16 cellular contexts compared by ENCODE assay signal in the genomic region with DNA sequence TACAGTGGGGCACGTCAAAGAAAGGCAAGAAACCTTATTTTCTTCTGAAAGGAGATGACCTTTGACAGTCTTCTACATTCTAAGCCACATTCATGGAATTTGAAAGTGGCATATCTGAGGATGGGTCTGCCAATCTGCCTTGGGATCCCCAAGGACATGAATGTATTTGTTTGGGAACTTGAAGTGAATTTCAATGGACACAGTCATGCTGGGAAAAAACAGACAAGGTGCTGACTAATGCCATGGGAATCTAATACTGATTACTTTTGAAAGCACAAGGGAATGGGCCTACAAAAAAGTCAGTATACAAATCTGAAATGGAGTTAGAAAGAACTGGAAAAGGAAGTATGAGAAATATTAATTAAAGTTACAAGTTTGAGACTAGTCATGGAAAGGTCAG.
DNase-seq lines count a peak whose midpoint lies in the region; ATAC-seq, FAIRE-seq and TF ChIP-seq lines count a peak whose summit lies in the region.
"Had no signal": no experiment of that assay in that cellular context is flagged by ENCODE, and none has a peak within 500 bp of the region (broad histone marks: within the 10 kb centered on the region; RNA-seq: fewer than 3 reads in every experiment).

No MANE protein-coding gene starts in this region.

- POLR2A ChIA-PET in BJ (lab: Charles Lee), result no interaction called here

- H3K27ac ChIP-seq in osteoblast (ENCODE audit: low read depth, low read length), result peak overlapping the region; percentile 88

- H4K20me1 ChIP-seq in osteoblast (ENCODE audit: insufficient read depth, low read length), result no peaks in the 10 kb centered on the region

- TF ChIP-seq CTCF in BJ (IDR thresholded peaks at IDR 0.05; ENCODE audit: insufficient read depth, low read depth, low read length) (no peak), osteoblast (IDR thresholded peaks at IDR 0.05; ENCODE audit: extremely low read depth, low read depth, low read length) (no peak)

- no peak overlapping the region for H2AFZ ChIP-seq in osteoblast (ENCODE audit: low read length)

- CTCF ChIA-PET in BJ (lab: Yijun Ruan, JAX), result interaction anchor here (0.7 kb wide), 1 partner anchor 29 kb away, joined by 3 read pairs; no protein-coding TSS in a partner anchor

- peak; percentile 54 for DNase-seq in BJ (ENCODE audit: low read depth)
- DNase-seq in RCC 7860 (ENCODE audit: low spot score), result peak; percentile 74
- DNase-seq in fibroblast of gingiva (ENCODE audit: low read depth), result peak; percentile 59
- DNase-seq in osteoblast (ENCODE audit: insufficient read length, low spot score, missing footprints), result peak; percentile 80
- DNase-seq in cortex of kidney (lab: John Stamatoyannopoulos, UW), result no peak
- DNase-seq in 8988T, result no peak
- no peak for DNase-seq in middle frontal gyrus (ENCODE audit: extremely low spot score, low spot score)
- DNase-seq: activated T-cell treated with anti-CD3 and anti-CD28 coated beads, Interleukin-2, amount 50 U/mL, for 48 hours; CD4-positive, CD25-positive, alpha-beta regulatory T cell; erythroblast; NCI-H774; occipital lobe; stimulated activated CD4-positive, alpha-beta T cell treated with anti-CD3 and anti-CD28 coated beads, Interleukin-2, amount 100 ng/mL, for 24 hours; stimulated activated naive CD4-positive, alpha-beta T cell had no signal

- H3K36me3 ChIP-seq in BJ (ENCODE audit: control insufficient read depth, insufficient read depth, low read length) (no peaks in the 10 kb centered on the region), osteoblast (ENCODE audit: insufficient read depth, low read length) (no peaks in the 10 kb centered on the region)

- no peak overlapping the region for H3K4me3 ChIP-seq in BJ (ENCODE audit: low read depth, low read length)
- no peak overlapping the region for H3K4me3 ChIP-seq in osteoblast (ENCODE audit: insufficient read depth, low read length)

- FAIRE-seq in RCC 7860 (lab: Jason Lieb, UNC), result peak; percentile 40

- H3K9me3 ChIP-seq in osteoblast (ENCODE audit: low read depth, low read length), result peaks cover 4% of the 10 kb centered on the region

- H3K79me2 ChIP-seq in osteoblast (ENCODE audit: insufficient read depth, low read length), result no peaks in the 10 kb centered on the region

- H3K4me1 ChIP-seq in osteoblast (ENCODE audit: insufficient read depth, low read length), result peaks cover 36% of the 10 kb centered on the region

- peak overlapping the region; percentile 53 for H3K4me2 ChIP-seq in osteoblast (ENCODE audit: insufficient read depth, low read length)

- ATAC-seq in GM21526 (IDR thresholded peaks at IDR 0.05; ENCODE audit: low FRiP score, unreplicated experiment), result no peak
- ATAC-seq: SK-N-SH treated with all-trans-retinoic acid at 6 μM for 48 hours had no signal

- H3K27me3 ChIP-seq in BJ (ENCODE audit: control insufficient read depth, insufficient read depth, low read length) (no peaks in the 10 kb centered on the region), osteoblast (ENCODE audit: insufficient read depth, low read length) (no peaks in the 10 kb centered on the region)

Comparison
In these comparisons a context has a peak if more than half of its experiments do, and no peak if none do; other contexts are left out.
1. DNase-seq: peak in BJ (single experiment), RCC 7860 (single experiment), fibroblast of gingiva (single experiment) and osteoblast (single experiment); none in cortex of kidney (single experiment), 8988T (single experiment) and middle frontal gyrus (single experiment).